14 cellular contexts compared by ENCODE assay signal in the genomic region with DNA sequence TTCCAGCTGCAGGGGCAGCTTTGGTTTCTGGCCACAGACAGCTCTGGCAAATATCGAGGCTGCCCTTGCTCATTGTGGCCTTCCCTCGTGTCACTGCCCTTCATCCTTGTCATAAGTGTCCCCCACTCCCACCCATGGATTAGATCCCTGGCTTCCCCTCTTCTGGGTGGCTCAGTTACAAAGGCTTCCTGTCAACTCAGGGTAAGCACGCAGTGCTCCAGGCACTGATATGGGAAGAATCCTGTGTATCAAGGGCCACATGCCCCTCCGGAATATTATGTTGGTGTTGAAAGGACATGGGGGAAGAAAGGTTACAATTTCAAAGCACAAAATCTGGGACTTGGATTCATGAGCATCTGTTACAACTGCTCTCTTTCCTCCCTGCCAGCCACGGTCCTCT.
DNase-seq lines count a peak whose midpoint lies in the region; ATAC-seq, FAIRE-seq and TF ChIP-seq lines count a peak whose summit lies in the region.
"Had no signal": no experiment of that assay in that cellular context is flagged by ENCODE, and none has a peak within 500 bp of the region (broad histone marks: within the 10 kb centered on the region; RNA-seq: fewer than 3 reads in every experiment).

No MANE protein-coding gene starts in this region.

- WGBS in A549 (ENCODE audit: missing lambda C conversion rate), result 81% methylated on average over 5 of the region's 5 CpGs
- WGBS in H1 (ENCODE audit: extremely low coverage in 1 of 2, insufficient coverage in 1 of 2, insufficient read length in 1 of 2, insufficient replicate concordance in 2 of 2, low coverage in 1 of 2, low lambda C conversion rate in 2 of 2, missing lambda C conversion rate in 1 of 2), 2 experiments, result 61% methylated on average over 5 of the region's 5 CpGs; no CpG with 5 or more reads in 1 of the 2 experiments
- WGBS in mesodermal cell (ENCODE audit: insufficient coverage in 2 of 2), 2 experiments, result 61 to 85% methylated on average over 2 to 4 of the region's 5 CpGs

- no peaks in the 10 kb centered on the region for H3K4me1 Mint-ChIP-seq in activated naive CD4-positive, alpha-beta T cell treated with anti-CD3 and anti-CD28 coated beads for 36 hours (ENCODE audit: low read depth)
- H3K4me1 Mint-ChIP-seq: naive thymus-derived CD4-positive, alpha-beta T cell had no signal

- H3K23ac ChIP-seq in H1 (ENCODE audit: insufficient read length), result no peak overlapping the region

- no peak overlapping the region for H2AFZ ChIP-seq in H1 (ENCODE audit: low read length)

- H3K27me3 ChIP-seq in H1 (replicated peaks in 1 of 4; ENCODE audit: control insufficient read depth in 3 of 4, extremely low read depth in 1 of 4, insufficient read depth in 3 of 4, low read length in 3 of 4), result no peaks in the 10 kb centered on the region
- H3K27me3 ChIP-seq in MG63, result no peaks in the 10 kb centered on the region

- H4K5ac ChIP-seq in H1 (ENCODE audit: insufficient read length, low read depth, low read length), result no peak overlapping the region

- no peak overlapping the region for H2BK20ac ChIP-seq in H1 (ENCODE audit: low read length)

- H3K56ac ChIP-seq in H1 (replicated peaks; ENCODE audit: insufficient read length, low read depth, low read length), result no peak overlapping the region

- no peaks in the 10 kb centered on the region for H3K23me2 ChIP-seq in H1 (ENCODE audit: low read depth, low read length)

- peaks cover 75% of the 10 kb centered on the region for H3K4me1 ChIP-seq in A549
- peaks cover 14 to 48% (median 36%) of the 10 kb centered on the region in 4 experiments for H3K4me1 ChIP-seq in H1 (replicated peaks in 1 of 4; ENCODE audit: control insufficient read depth in 3 of 4, insufficient read depth in 4 of 4, low read length in 3 of 4)
- H3K4me1 ChIP-seq in mesodermal cell (ENCODE audit: control insufficient read depth, insufficient read depth, low read length, poor library complexity, severe bottlenecking), result peaks cover 46% of the 10 kb centered on the region

- intact Hi-C loops in activated naive CD4-positive, alpha-beta T cell treated with anti-CD3 and anti-CD28 coated beads for 36 hours (cut with micrococcal nuclease), result no loop called here

- no peak overlapping the region for H3K27ac Mint-ChIP-seq in activated naive CD4-positive, alpha-beta T cell treated with anti-CD3 and anti-CD28 coated beads for 36 hours
- H3K27ac Mint-ChIP-seq: naive thymus-derived CD4-positive, alpha-beta T cell; stimulated activated naive CD8-positive, alpha-beta T cell treated with anti-CD3 and anti-CD28 coated beads, Interleukin-15, Interleukin-2, amounts not matched to agents 100 ng/mL and 50 ng/mL, for 24 hours had no signal

- H3K79me1 ChIP-seq in H1 (ENCODE audit: low read depth, low read length), result peaks cover 10% of the 10 kb centered on the region; the same call in 1 of the 2 replicates

- no peak for TF ChIP-seq CTCF in A549 (IDR thresholded peaks at IDR 0.05)
- no peak for TF ChIP-seq CTCF in H1 (IDR thresholded peaks at IDR 0.05; ENCODE audit: control extremely low read depth in 1 of 3, insufficient read depth in 1 of 3, low read depth in 1 of 3, low read length in 3 of 3)

- TF ChIP-seq RAD21 in A549 (conservative IDR thresholded peaks at IDR 0.05 in 1 of 2, IDR thresholded peaks at IDR 0.05 in 1 of 2) (no peak), Ishikawa (IDR thresholded peaks at IDR 0.05; ENCODE audit: low read depth) (no peak), H1 (IDR thresholded peaks at IDR 0.05 in 1 of 2, conservative IDR thresholded peaks at IDR 0.05 in 1 of 2; ENCODE audit: low read depth in 2 of 2, low read length in 2 of 2) (no peak)

- no peak overlapping the region for H4K8ac ChIP-seq in H1 (ENCODE audit: extremely low read depth, insufficient read depth, low read length)

- peak overlapping the region; percentile 17 for H2BK120ac ChIP-seq in H1 (replicated peaks; ENCODE audit: low read depth, low read length)

- peaks cover 5% of the 10 kb centered on the region for H3K27me3 Mint-ChIP-seq in activated naive CD4-positive, alpha-beta T cell treated with anti-CD3 and anti-CD28 coated beads for 36 hours (ENCODE audit: low read depth)

- H3K9me3 Mint-ChIP-seq in activated naive CD4-positive, alpha-beta T cell treated with anti-CD3 and anti-CD28 coated beads for 36 hours, result no peaks in the 10 kb centered on the region
- H3K9me3 Mint-ChIP-seq: naive thymus-derived CD4-positive, alpha-beta T cell; stimulated activated naive CD8-positive, alpha-beta T cell treated with anti-CD3 and anti-CD28 coated beads, Interleukin-15, Interleukin-2, amounts not matched to agents 100 ng/mL and 50 ng/mL, for 24 hours had no signal

- POLR2A ChIA-PET in A549 (lab: Yijun Ruan, JAX), result no interaction called here
- POLR2A ChIA-PET in H1 (lab: Charles Lee; ENCODE audit: partially characterized antibody), result interaction anchor here (1.2 kb wide), 2 partner anchors 10 to 32 kb away, joined by 3 to 4 read pairs; no protein-coding TSS in a partner anchor

- peaks cover 7 to 67% of the 10 kb centered on the region in 2 experiments; a peak in 3 of 4 replicates for H3K79me2 ChIP-seq in H1 (ENCODE audit: control insufficient read depth in 1 of 2, insufficient read depth in 2 of 2, low read length in 2 of 2)

- ATAC-seq in A549, result no peak
- ATAC-seq: naive thymus-derived CD4-positive, alpha-beta T cell had no signal

- peak overlapping the region; percentile 60; the same call in 1 of the 2 replicates for H2BK12ac ChIP-seq in H1 (ENCODE audit: low read depth, low read length)

- DNase-seq in A549 (ENCODE audit: low read depth in 1 of 2, low spot score in 1 of 2) (no peak), H1 (ENCODE audit: low read depth in 1 of 2, low spot score in 2 of 2) (no peak), MG63 (no peak), KBM-7 (no peak), CD1c-positive myeloid dendritic cell (ENCODE audit: extremely low spot score) (no peak)
- no peak for DNase-seq in activated naive CD4-positive, alpha-beta T cell treated with anti-CD3 and anti-CD28 coated beads for 36 hours
- DNase-seq: activated gamma-delta T cell; naive thymus-derived CD4-positive, alpha-beta T cell; NCI-H187; NK-92 treated with Interleukin-12 subunit alpha and Interleukin-12 subunit beta, amount 100 ng/mL, for 24 hours; SHP77 had no signal

- H3K36me3 ChIP-seq in H1 (ENCODE audit: control insufficient read depth in 2 of 4, insufficient read depth in 4 of 4, low read length in 3 of 4), result peaks cover 0 to 12% (median 5%) of the 10 kb centered on the region in 4 experiments; a peak in 3 of 8 replicates
- H3K36me3 ChIP-seq in mesodermal cell (ENCODE audit: control insufficient read depth, insufficient read depth, low read length), result peaks cover 6% of the 10 kb centered on the region
- peaks cover 18% of the 10 kb centered on the region for H3K36me3 ChIP-seq in MG63

- H3K27ac ChIP-seq in A549, result peak overlapping the region; percentile 85 to 93
- H3K27ac ChIP-seq in H1 (ENCODE audit: low read depth, low read length), result no peak overlapping the region
- peak overlapping the region; percentile 92 for H3K27ac ChIP-seq in mesodermal cell (ENCODE audit: low read depth, low read length, severe bottlenecking)

- no peak overlapping the region for H3K14ac ChIP-seq in H1 (ENCODE audit: insufficient read length)

- in situ Hi-C loops in KBM-7 (cut with MboI; ENCODE audit: low pct_unique_long_range_greater_than_20kb, low sequenced_read_pairs), result no loop called here

- CTCF ChIA-PET in A549 (lab: Yijun Ruan, JAX) (interaction anchor here (0.5 to 1.5 kb wide), 2 partner anchors 9 to 35 kb away, joined by 3 read pairs; no protein-coding TSS in a partner anchor), H1 (lab: Charles Lee; ENCODE audit: partially characterized antibody) (interaction anchor here (0.7 to 2.6 kb wide), 8 partner anchors 10 to 82 kb away, joined by 3 to 7 read pairs (median 3); no protein-coding TSS in a partner anchor)
- CTCF ChIA-PET in activated naive CD4-positive, alpha-beta T cell treated with anti-CD3 and anti-CD28 coated beads for 36 hours (lab: Charles Lee), result no interaction called here

- H3K9ac ChIP-seq in H1 (replicated peaks in 1 of 4; ENCODE audit: extremely low read depth in 1 of 4, low read depth in 3 of 4, low read length in 3 of 4), result no peak overlapping the region

- peak overlapping the region; percentile 70 for H4K91ac ChIP-seq in H1 (replicated peaks; ENCODE audit: insufficient read length, low read length)

- H3K18ac ChIP-seq in H1 (ENCODE audit: extremely low read depth, low read length), result no peak overlapping the region

- TF ChIP-seq POLR2A in A549 (IDR thresholded peaks at IDR 0.05; ENCODE audit: low read length) (no peak), H1 (IDR thresholded peaks at IDR 0.05; ENCODE audit: control extremely low read depth in 1 of 2, low read depth in 2 of 2, low read length in 2 of 2) (no peak)

- no peak overlapping the region for H3K4me3 Mint-ChIP-seq in activated naive CD4-positive, alpha-beta T cell treated with anti-CD3 and anti-CD28 coated beads for 36 hours
- H3K4me3 Mint-ChIP-seq: naive thymus-derived CD4-positive, alpha-beta T cell; stimulated activated naive CD8-positive, alpha-beta T cell treated with anti-CD3 and anti-CD28 coated beads, Interleukin-15, Interleukin-2, amounts not matched to agents 100 ng/mL and 50 ng/mL, for 24 hours had no signal

- H3K4me3 ChIP-seq in A549 (no peak overlapping the region), H1 (ENCODE audit: extremely low read depth in 1 of 4, insufficient read depth in 2 of 4, low read depth in 3 of 4, low read length in 4 of 4) (no peak overlapping the region), mesodermal cell (ENCODE audit: extremely low read depth, insufficient read depth, low read length, poor library complexity, severe bottlenecking) (no peak overlapping the region), MG63 (no peak overlapping the region)

- FAIRE-seq in A549 (lab: Jason Lieb, UNC) (no peak), H1 (lab: Jason Lieb, UNC) (no peak)

- no peak overlapping the region for H3K4ac ChIP-seq in H1 (replicated peaks; ENCODE audit: insufficient read length, low read depth, low read length)

- TF ChIP-seq EP300 in A549 (IDR thresholded peaks at IDR 0.05), result no peak
- TF ChIP-seq EP300 in Ishikawa (IDR thresholded peaks at IDR 0.05; ENCODE audit: borderline replicate concordance), result no peak
- no peak for TF ChIP-seq EP300 in H1 (IDR thresholded peaks at IDR 0.05; ENCODE audit: borderline replicate concordance in 1 of 2, low read depth in 2 of 2, low read length in 2 of 2)

- H3K4me2 ChIP-seq in A549 (peak overlapping the region; percentile 35; the same call in 2 of the 3 replicates), H1 (ENCODE audit: insufficient read depth in 1 of 2, low read depth in 2 of 2, low read length in 2 of 2) (peak overlapping the region; percentile 38 to 50; a peak in 2 of 4 replicates)

- peaks cover 7 to 18% of the 10 kb centered on the region in 2 experiments for H4K20me1 ChIP-seq in H1 (replicated peaks in 1 of 2; ENCODE audit: control insufficient read depth in 1 of 2, insufficient read depth in 2 of 2, low read length in 2 of 2)

- H2BK5ac ChIP-seq in H1 (ENCODE audit: low read depth, low read length), result peak overlapping the region; percentile 68; the same call in 1 of the 2 replicates

- H3K36me3 Mint-ChIP-seq in activated naive CD4-positive, alpha-beta T cell treated with anti-CD3 and anti-CD28 coated beads for 36 hours (ENCODE audit: low read depth), result no peaks in the 10 kb centered on the region
- H3K36me3 Mint-ChIP-seq: naive thymus-derived CD4-positive, alpha-beta T cell had no signal

- H3K9me3 ChIP-seq in A549, result no peaks in the 10 kb centered on the region
- H3K9me3 ChIP-seq in H1 (ENCODE audit: insufficient read depth in 2 of 2, low read depth in 1 of 2, low read length in 1 of 2), result no peaks in the 10 kb centered on the region
- H3K9me3 ChIP-seq in mesodermal cell (ENCODE audit: control insufficient read depth, low read length), result no peaks in the 10 kb centered on the region
- no peaks in the 10 kb centered on the region for H3K9me3 ChIP-seq in MG63

- no peak overlapping the region for H2BK15ac ChIP-seq in H1 (ENCODE audit: low read length)

- H2AK5ac ChIP-seq in H1 (ENCODE audit: low read depth, low read length), result peak overlapping the region; percentile 43; the same call in 1 of the 2 replicates
